ENCODE assay signal across 20 cellular contexts in the genomic region with DNA sequence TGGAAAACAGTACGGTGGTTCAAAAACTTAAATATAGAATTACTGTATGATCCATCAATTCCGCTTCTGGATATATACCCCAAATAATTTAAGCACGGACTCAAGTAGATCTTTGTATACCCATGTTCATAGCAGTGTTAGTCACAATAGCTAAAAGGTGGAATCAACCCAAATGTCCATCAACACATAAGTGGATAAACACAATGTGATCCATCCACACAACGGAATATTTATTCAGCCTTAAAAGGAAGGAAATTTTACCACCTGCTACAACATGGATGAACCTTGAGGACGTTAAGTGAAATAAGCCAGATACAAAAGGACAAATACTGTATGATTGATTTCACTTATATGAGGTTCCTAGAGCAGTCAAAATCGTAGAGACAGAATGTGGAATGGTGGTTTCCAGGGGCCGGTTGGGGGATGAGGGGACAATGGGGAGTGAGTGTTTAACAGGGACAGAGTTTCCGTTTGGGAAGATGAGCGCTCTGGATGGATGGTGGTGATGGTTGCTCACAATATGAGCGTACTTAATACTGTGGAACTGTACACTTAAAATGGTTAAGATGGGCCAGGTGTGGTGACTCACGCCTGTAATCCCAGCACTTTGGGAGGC. TPM values are rescaled to one million over a fixed set of nuclear protein-coding genes. Genes with fewer than 3 reads are reported as not detected.
A peak's percentile ranks its signal among the peaks of the same experiment; 100 is the strongest.
DNase-seq lines count a peak whose midpoint lies in the region; ATAC-seq, FAIRE-seq and TF ChIP-seq lines count a peak whose summit lies in the region.
"Had no signal": no experiment of that assay in that cellular context is flagged by ENCODE, and none has a peak within 500 bp of the region (broad histone marks: within the 10 kb centered on the region; RNA-seq: fewer than 3 reads in every experiment).

No MANE protein-coding gene starts in this region.

- no peak overlapping the region for H3K4me3 Mint-ChIP-seq in type B pancreatic cell
- H3K4me3 Mint-ChIP-seq: CD4-positive, alpha-beta T cell had no signal

- H3K4me3 ChIP-seq in A549, result no peak overlapping the region
- H3K4me3 ChIP-seq: GM23248, HAP-1 had no signal

- no peak overlapping the region for H3K27ac Mint-ChIP-seq in type B pancreatic cell
- H3K27ac Mint-ChIP-seq: CD4-positive, alpha-beta T cell had no signal

- no peaks in the 10 kb centered on the region for H3K4me1 Mint-ChIP-seq in type B pancreatic cell (ENCODE audit: unreplicated experiment)

- TF ChIP-seq POLR2A in A549 (IDR thresholded peaks at IDR 0.05; ENCODE audit: low read length), result no peak

- H3K4me2 ChIP-seq in A549, result no peak overlapping the region

- WGBS in A549 (ENCODE audit: missing lambda C conversion rate), result 66% methylated on average over 11 of the region's 11 CpGs

- POLR2A ChIA-PET in A549 (lab: Yijun Ruan, JAX) (interaction anchor here (1.3 kb wide), 1 partner anchor 32 kb away, joined by 3 read pairs; no protein-coding TSS in a partner anchor), GM10248 (lab: Yijun Ruan, JAX) (no interaction called here)

- no peaks in the 10 kb centered on the region for H3K36me3 Mint-ChIP-seq in type B pancreatic cell

- no peak overlapping the region for H3K27ac ChIP-seq in A549
- H3K27ac ChIP-seq: C4-2B, GM23248 had no signal

- no peaks in the 10 kb centered on the region for H3K4me1 ChIP-seq in A549
- H3K4me1 ChIP-seq: Caco-2, HAP-1 had no signal

- DNase-seq in A549 (ENCODE audit: low read depth in 1 of 2, low spot score in 1 of 2) (no peak), DMS53 (lab: John Stamatoyannopoulos, UW) (peak; percentile 32), dermis blood vessel endothelial cell (peak; percentile 34), type B pancreatic cell (ENCODE audit: extremely low spot score, unreplicated experiment) (no peak), GM10248 (ENCODE audit: extremely low spot score) (no peak)
- no peak for DNase-seq in stimulated activated CD4-positive, alpha-beta T cell treated with anti-CD3 and anti-CD28 coated beads, Interleukin-4, amount 100 ng/mL, for 4 hours
- DNase-seq: AML-193; Caco-2; CD4-positive, alpha-beta T cell; DMS79 treated with DMSO at 0.1 percent for 48 hours; GM23248 had no signal

- no peak for TF ChIP-seq RAD21 in A549 (conservative IDR thresholded peaks at IDR 0.05 in 1 of 2, IDR thresholded peaks at IDR 0.05 in 1 of 2)

- no peaks in the 10 kb centered on the region for H3K9me3 ChIP-seq in A549
- H3K9me3 ChIP-seq: Caco-2, HAP-1 had no signal

- H3K9me3 Mint-ChIP-seq in type B pancreatic cell, result no peaks in the 10 kb centered on the region
- H3K9me3 Mint-ChIP-seq: CD4-positive, alpha-beta T cell had no signal

- CTCF ChIA-PET in A549 (lab: Yijun Ruan, JAX) (interaction anchor here (0.6 to 2.0 kb wide), 6 partner anchors 9 to 486 kb away, joined by 3 to 7 read pairs (median 5); no protein-coding TSS in a partner anchor), GM10248 (lab: Yijun Ruan, JAX) (interaction anchor here (1.8 kb wide), 1 partner anchor 8 kb away, joined by 5 read pairs; no protein-coding TSS in a partner anchor)

- peak; percentile 73 for FAIRE-seq in A549 (lab: Jason Lieb, UNC)
- FAIRE-seq: A204.1, D721Med, GM12891, GM18507 had no signal

- H3K27me3 Mint-ChIP-seq in type B pancreatic cell, result peaks cover 23% of the 10 kb centered on the region

- no peak for TF ChIP-seq EP300 in A549 (IDR thresholded peaks at IDR 0.05)

- no peak for TF ChIP-seq CTCF in A549 (IDR thresholded peaks at IDR 0.05)
- TF ChIP-seq CTCF in type B pancreatic cell (conservative IDR thresholded peaks at IDR 0.05), result peak; percentile 1
- no peak for TF ChIP-seq CTCF in GM10248 (IDR thresholded peaks at IDR 0.05; ENCODE audit: control extremely low read depth, extremely low read depth, low read depth, missing control alignments)

- no peak for ATAC-seq in A549

TF ChIP-seq in A549, 52 proteins besides CTCF, POLR2A, EP300 and RAD21 (continues in another document):
- TF ChIP-seq RNF2 (IDR thresholded peaks at IDR 0.05; ENCODE audit: borderline replicate concordance, low read depth) (no peak), TFCP2L1 (CRISPR knock-in tag; IDR thresholded peaks at IDR 0.05) (no peak), SREBF2 (IDR thresholded peaks at IDR 0.05) (no peak), SMC3 (IDR thresholded peaks at IDR 0.05) (no peak), RFX5 (IDR thresholded peaks at IDR 0.05) (no peak), EHMT2 (IDR thresholded peaks at IDR 0.05; ENCODE audit: low read depth) (no peak), PBX3 (IDR thresholded peaks at IDR 0.05) (no peak), CBX2 (IDR thresholded peaks at IDR 0.05; ENCODE audit: borderline replicate concordance, low read depth) (no peak)
- TF ChIP-seq, protein P1, sequence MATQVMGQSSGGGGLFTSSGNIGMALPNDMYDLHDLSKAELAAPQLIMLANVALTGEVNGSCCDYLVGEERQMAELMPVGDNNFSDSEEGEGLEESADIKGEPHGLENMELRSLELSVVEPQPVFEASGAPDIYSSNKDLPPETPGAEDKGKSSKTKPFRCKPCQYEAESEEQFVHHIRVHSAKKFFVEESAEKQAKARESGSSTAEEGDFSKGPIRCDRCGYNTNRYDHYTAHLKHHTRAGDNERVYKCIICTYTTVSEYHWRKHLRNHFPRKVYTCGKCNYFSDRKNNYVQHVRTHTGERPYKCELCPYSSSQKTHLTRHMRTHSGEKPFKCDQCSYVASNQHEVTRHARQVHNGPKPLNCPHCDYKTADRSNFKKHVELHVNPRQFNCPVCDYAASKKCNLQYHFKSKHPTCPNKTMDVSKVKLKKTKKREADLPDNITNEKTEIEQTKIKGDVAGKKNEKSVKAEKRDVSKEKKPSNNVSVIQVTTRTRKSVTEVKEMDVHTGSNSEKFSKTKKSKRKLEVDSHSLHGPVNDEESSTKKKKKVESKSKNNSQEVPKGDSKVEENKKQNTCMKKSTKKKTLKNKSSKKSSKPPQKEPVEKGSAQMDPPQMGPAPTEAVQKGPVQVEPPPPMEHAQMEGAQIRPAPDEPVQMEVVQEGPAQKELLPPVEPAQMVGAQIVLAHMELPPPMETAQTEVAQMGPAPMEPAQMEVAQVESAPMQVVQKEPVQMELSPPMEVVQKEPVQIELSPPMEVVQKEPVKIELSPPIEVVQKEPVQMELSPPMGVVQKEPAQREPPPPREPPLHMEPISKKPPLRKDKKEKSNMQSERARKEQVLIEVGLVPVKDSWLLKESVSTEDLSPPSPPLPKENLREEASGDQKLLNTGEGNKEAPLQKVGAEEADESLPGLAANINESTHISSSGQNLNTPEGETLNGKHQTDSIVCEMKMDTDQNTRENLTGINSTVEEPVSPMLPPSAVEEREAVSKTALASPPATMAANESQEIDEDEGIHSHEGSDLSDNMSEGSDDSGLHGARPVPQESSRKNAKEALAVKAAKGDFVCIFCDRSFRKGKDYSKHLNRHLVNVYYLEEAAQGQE (IDR thresholded peaks at IDR 0.05), result no peak
- TF ChIP-seq, protein P2, sequence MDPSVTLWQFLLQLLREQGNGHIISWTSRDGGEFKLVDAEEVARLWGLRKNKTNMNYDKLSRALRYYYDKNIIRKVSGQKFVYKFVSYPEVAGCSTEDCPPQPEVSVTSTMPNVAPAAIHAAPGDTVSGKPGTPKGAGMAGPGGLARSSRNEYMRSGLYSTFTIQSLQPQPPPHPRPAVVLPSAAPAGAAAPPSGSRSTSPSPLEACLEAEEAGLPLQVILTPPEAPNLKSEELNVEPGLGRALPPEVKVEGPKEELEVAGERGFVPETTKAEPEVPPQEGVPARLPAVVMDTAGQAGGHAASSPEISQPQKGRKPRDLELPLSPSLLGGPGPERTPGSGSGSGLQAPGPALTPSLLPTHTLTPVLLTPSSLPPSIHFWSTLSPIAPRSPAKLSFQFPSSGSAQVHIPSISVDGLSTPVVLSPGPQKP (IDR thresholded peaks at IDR 0.05; ENCODE audit: low read depth, low read length), result no peak
- TF ChIP-seq, protein P3, sequence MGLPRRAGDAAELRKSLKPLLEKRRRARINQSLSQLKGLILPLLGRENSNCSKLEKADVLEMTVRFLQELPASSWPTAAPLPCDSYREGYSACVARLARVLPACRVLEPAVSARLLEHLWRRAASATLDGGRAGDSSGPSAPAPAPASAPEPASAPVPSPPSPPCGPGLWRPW (IDR thresholded peaks at IDR 0.05), result no peak

RNA-seq across cellular contexts. Expression of gene RNF222, which starts 5.4 kb away (rescaled TPM):
- polyA plus RNA-seq in A549 (2011; rRNA removed) (not detected in 2 replicates), A549 (2017; fragmentation: RNase III; extraction: RNeasy Plus Mini Kit Qiagen cat#74134 plus additional on column Dnase treatment) (not detected in 3 replicates)
- polyA plus RNA-seq in A549 (2012; cell fraction: cytosol; rRNA removed), result 0.01 TPM in 1 of 2 replicates, not detected in the other
- 0.01 TPM in 1 of 2 replicates, not detected in the other for polyA plus RNA-seq in A549 (2012; cell fraction: nucleus; rRNA removed)
- polyA minus RNA-seq in A549 (2011; rRNA and poly(A)+ RNA removed), result not detected in 2 replicates
- total RNA-seq in dermis blood vessel endothelial cell (0.05 TPM in 1 of 2 replicates, not detected in the other), type B pancreatic cell (ENCODE audit: low replicate concordance) (0.24 and 1.1 TPM in 2 replicates)
- total RNA-seq: Caco-2, GM23248, H4, HT-29 had no signal
- polyA plus RNA-seq: BJ, GM23248 had no signal

RNA-seq across cellular contexts. Expression of gene RPL26, which starts 20.0 kb away (rescaled TPM):
- polyA plus RNA-seq in A549 (2011; rRNA removed) (6,286 and 7,141 TPM in 2 replicates), A549 (2017; fragmentation: RNase III; extraction: RNeasy Plus Mini Kit Qiagen cat#74134 plus additional on column Dnase treatment) (5,521 to 6,159 TPM (median 5,591 TPM) in 3 replicates)
- polyA plus RNA-seq in A549 (2012; cell fraction: cytosol; rRNA removed), result 3,627 and 5,145 TPM in 2 replicates
- 762 and 1,293 TPM in 2 replicates for polyA plus RNA-seq in A549 (2012; cell fraction: nucleus; rRNA removed)
- 905 and 1,060 TPM in 2 replicates for polyA minus RNA-seq in A549 (2011; rRNA and poly(A)+ RNA removed)
- total RNA-seq in dermis blood vessel endothelial cell (2,594 and 5,071 TPM in 2 replicates), type B pancreatic cell (ENCODE audit: low replicate concordance) (2,046 and 2,187 TPM in 2 replicates)

RNA-seq across cellular contexts. Expression of gene NDEL1, which starts 32.7 kb away (rescaled TPM):
- polyA plus RNA-seq in A549 (2011; rRNA removed), result 71.0 and 91.0 TPM in 2 replicates
- 55.0 and 65.1 TPM in 2 replicates for polyA plus RNA-seq in A549 (2012; cell fraction: cytosol; rRNA removed)
- 115 and 146 TPM in 2 replicates for polyA plus RNA-seq in A549 (2012; cell fraction: nucleus; rRNA removed)
- polyA plus RNA-seq in A549 (2017; fragmentation: RNase III; extraction: RNeasy Plus Mini Kit Qiagen cat#74134 plus additional on column Dnase treatment), result 50.7 to 53.3 TPM (median 51.5 TPM) in 3 replicates
- 44.7 and 52.2 TPM in 2 replicates for polyA minus RNA-seq in A549 (2011; rRNA and poly(A)+ RNA removed)
- total RNA-seq in dermis blood vessel endothelial cell, result 34.5 and 47.6 TPM in 2 replicates
- total RNA-seq in type B pancreatic cell (ENCODE audit: low replicate concordance), result 51.4 and 77.9 TPM in 2 replicates

Comparison
In these comparisons a context has a peak if more than half of its experiments do, and no peak if none do; other contexts are left out.
1. DNase-seq: peak in DMS53 (single experiment) and dermis blood vessel endothelial cell (single experiment); none in A549 (0 of 2), type B pancreatic cell (single experiment), stimulated activated CD4-positive, alpha-beta T cell treated with anti-CD3 and anti-CD28 coated beads, Interleukin-4, amount 100 ng/mL, for 4 hours (0 of 2) and GM10248 (single experiment).